ENCODE assay signal across 2 cellular contexts in genomic region chr11:17883946-17884345, GRCh38.
TF ChIP-seq lines count a peak whose summit lies in the region.

No MANE protein-coding gene starts in this region.

TF ChIP-seq in GM23338, 12 proteins besides CTCF, POLR2A, EP300 and RAD21:
- TF ChIP-seq REST (IDR thresholded peaks at IDR 0.05; ENCODE audit: unreplicated experiment) (no peak), EZH2phosphoT487 (IDR thresholded peaks at IDR 0.05; ENCODE audit: unreplicated experiment) (no peak), CREB1 (CRISPR knock-in tag; IDR thresholded peaks at IDR 0.05; ENCODE audit: low read depth) (no peak), ETS1 (IDR thresholded peaks at IDR 0.05) (no peak), STAT1 (IDR thresholded peaks at IDR 0.05; ENCODE audit: unreplicated experiment) (no peak), ZNF462 (CRISPR knock-in tag; IDR thresholded peaks at IDR 0.05) (no peak), NANOG (IDR thresholded peaks at IDR 0.05; ENCODE audit: borderline replicate concordance) (no peak), ZNF331 (CRISPR knock-in tag; IDR thresholded peaks at IDR 0.05; ENCODE audit: low read depth) (no peak), EZH2 (IDR thresholded peaks at IDR 0.05; ENCODE audit: low read depth, unreplicated experiment) (no peak), JUNB (IDR thresholded peaks at IDR 0.05; ENCODE audit: unreplicated experiment) (no peak), ZNF114 (CRISPR knock-in tag; IDR thresholded peaks at IDR 0.05) (no peak), POLR2AphosphoS5 (IDR thresholded peaks at IDR 0.05; ENCODE audit: low read depth) (no peak)

TF ChIP-seq in WTC11, 78 proteins besides CTCF, POLR2A, EP300 and RAD21 (continued from another document):
- TF ChIP-seq FOXP4 (CRISPR knock-in tag; IDR thresholded peaks at IDR 0.05) (no peak), E2F4 (CRISPR knock-in tag; IDR thresholded peaks at IDR 0.05; ENCODE audit: borderline replicate concordance, low read depth) (no peak), AR (CRISPR knock-in tag; IDR thresholded peaks at IDR 0.05) (no peak)
